ENCODE assay signal across 8 cellular contexts in genomic region chr20:58389324-58389967, GRCh38. TPM values are rescaled to one million over a fixed set of nuclear protein-coding genes. Genes with fewer than 3 reads are reported as not detected.
DNase-seq lines count a peak whose midpoint lies in the region; TF ChIP-seq lines count a peak whose summit lies in the region.

No MANE protein-coding gene starts in this region.

- H2AFZ ChIP-seq in hepatocyte: peak overlapping the region; percentile 69

- H3K27ac ChIP-seq in hepatocyte: peak overlapping the region; percentile 96

- H3K4me3 ChIP-seq in HFF-Myc (replicated peaks; ENCODE audit: low read depth, low read length) (peak overlapping the region; percentile 65), MG63 (peak overlapping the region; percentile 83), adipocyte (ENCODE audit: low read length) (peak overlapping the region; percentile 94), hepatocyte (peak overlapping the region; percentile 69), skeletal muscle cell (ENCODE audit: low read depth, low read length) (peak overlapping the region; percentile 83)

- H3K4me2 ChIP-seq in hepatocyte: peak overlapping the region; percentile 89

- H3K4me1 ChIP-seq in adipocyte (ENCODE audit: control insufficient read depth, insufficient read depth, low read length): peaks cover 16% of the 10 kb centered on the region
- peaks cover 13% of the 10 kb centered on the region for H3K4me1 ChIP-seq in hepatocyte (ENCODE audit: insufficient read depth)

- 2% methylated on average over 38 of the region's 56 CpGs for WGBS in hepatocyte (ENCODE audit: low lambda C conversion rate, missing lambda C conversion rate)

- peaks cover 41% of the 10 kb centered on the region for H3K36me3 ChIP-seq in MG63
- H3K36me3 ChIP-seq in adipocyte (ENCODE audit: control insufficient read depth, insufficient read depth, low read length, severe bottlenecking): peaks cover 2% of the 10 kb centered on the region
- no peaks in the 10 kb centered on the region for H3K36me3 ChIP-seq in hepatocyte (replicated peaks; ENCODE audit: insufficient read depth, low read depth)

- H3K9me2 ChIP-seq in hepatocyte (replicated peaks; ENCODE audit: insufficient read depth): no peaks in the 10 kb centered on the region

- H3K27me3 ChIP-seq in MG63 (no peaks in the 10 kb centered on the region), adipocyte (replicated peaks; ENCODE audit: control insufficient read depth, insufficient read depth, low read length) (no peaks in the 10 kb centered on the region), hepatocyte (no peaks in the 10 kb centered on the region)

- H3K9ac ChIP-seq in adipocyte (ENCODE audit: low read length): peak overlapping the region; percentile 93

- H4K20me1 ChIP-seq in hepatocyte (ENCODE audit: insufficient read depth, poor library complexity, severe bottlenecking): peaks cover 33% of the 10 kb centered on the region

- no peak for TF ChIP-seq CTCF in HFF-Myc (IDR thresholded peaks at IDR 0.05; ENCODE audit: low read depth, low read length, missing control alignments)
- TF ChIP-seq CTCF in hepatocyte (IDR thresholded peaks at IDR 0.05; ENCODE audit: poor library complexity): no peak

- DNase-seq in activated T-cell treated with anti-CD3 and anti-CD28 coated beads for 1 hour (ENCODE audit: low read depth) (peak; percentile 6), activated T-cell treated with anti-CD3 and anti-CD28 coated beads for 4 hours (no peak), HFF-Myc (ENCODE audit: extremely low read depth, low read depth) (no peak), MG63 (peak; percentile 49), adipocyte (ENCODE audit: low read depth) (peak; percentile 80), hepatocyte (ENCODE audit: low spot score) (peak; percentile 75), skeletal muscle cell (ENCODE audit: low read depth) (no peak), SIG-M5 treated with dmso at 0.1 percent for 504 hours (lab: John Stamatoyannopoulos, UW; ENCODE audit: unreplicated experiment) (no peak)

- peaks cover 6% of the 10 kb centered on the region for H3K9me3 ChIP-seq in MG63
- H3K9me3 ChIP-seq in adipocyte (ENCODE audit: control insufficient read depth, low read length): peaks cover 10% of the 10 kb centered on the region
- no peaks in the 10 kb centered on the region for H3K9me3 ChIP-seq in hepatocyte (ENCODE audit: low read depth)

- peaks cover 53% of the 10 kb centered on the region for H3K79me2 ChIP-seq in hepatocyte

RNA-seq across cellular contexts. Expression of gene VAPB, which starts 0.4 kb away (rescaled TPM):
- total RNA-seq in MG63 (2014; rRNA removed; shearing (Covaris generic); ENCODE audit: low replicate concordance): 31.1 and 34.5 TPM in 2 replicates
- 26.8 and 32.1 TPM in 2 replicates for total RNA-seq in hepatocyte
- 40.1 and 49.6 TPM in 2 replicates for polyA plus RNA-seq in hepatocyte

Comparison
In these comparisons a context has a peak if more than half of its experiments do, and no peak if none do; other contexts are left out.
1. DNase-seq: peak in activated T-cell treated with anti-CD3 and anti-CD28 coated beads for 1 hour (single experiment), MG63 (single experiment), adipocyte (single experiment) and hepatocyte (single experiment); none in activated T-cell treated with anti-CD3 and anti-CD28 coated beads for 4 hours (single experiment), HFF-Myc (single experiment), skeletal muscle cell (single experiment) and SIG-M5 treated with dmso at 0.1 percent for 504 hours (single experiment).
2. Peak in every context shown above with its lines, with median percentiles within 50 percentile points of each other: H3K4me3 ChIP-seq.